Comparison of ENCODE assay signal across 21 cellular contexts in genomic region chr4:77952399-77952974, GRCh38.
"Had no signal": no experiment of that assay in that cellular context is flagged by ENCODE, and none has a peak within 500 bp of the region (broad histone marks: within the 10 kb centered on the region; RNA-seq: fewer than 3 reads in every experiment).

No MANE protein-coding gene starts in this region.

- H3K36me3 ChIP-seq: brain microvascular endothelial cell had no signal

- H3K9me3 Mint-ChIP-seq: endodermal cell, naive B cell, neural progenitor cell had no signal

- H3K4me2 ChIP-seq: neural progenitor cell had no signal

- H3K27ac ChIP-seq: brain microvascular endothelial cell, epithelial cell of prostate, neural progenitor cell, skin epidermis, thoracic aorta, upper lobe of left lung, VCaP had no signal

- ATAC-seq: mucosa of descending colon, T-helper 17 cell had no signal

- H3K4me3 ChIP-seq: mucosa of descending colon, neural progenitor cell, skin epidermis, thoracic aorta, upper lobe of left lung had no signal

- FAIRE-seq: colon had no signal

- H3K27me3 Mint-ChIP-seq: naive B cell, progenitor cell of endocrine pancreas, T-helper 17 cell had no signal

- H3K9me3 ChIP-seq: mucosa of descending colon, thoracic aorta, upper lobe of left lung had no signal

- DNase-seq: activated CD4-positive, alpha-beta T cell treated with anti-CD3 and anti-CD28 coated beads, Interleukin-2, amount 50 U/mL, for 4 hours; activated CD4-positive, CD25-positive, alpha-beta regulatory T cell treated with anti-CD3 and anti-CD28 coated beads, Interleukin-2, amount 50 U/mL, for 72 hours; activated naive CD4-positive, alpha-beta T cell treated with Interleukin-2 at 50 U/mL for 16 hours; activated T-cell treated with anti-CD3 and anti-CD28 coated beads, Interleukin-2, amount 50 U/mL, for 48 hours; aorta; brain microvascular endothelial cell; central memory CD4-positive, alpha-beta T cell; endodermal cell; foreskin fibroblast; mesenchymal stem cell; mucosa of descending colon; naive B cell; T-helper 17 cell; upper lobe of left lung had no signal

- H3K4me1 ChIP-seq: upper lobe of left lung had no signal

- H3K9ac ChIP-seq: neural progenitor cell had no signal

- H3K4me1 Mint-ChIP-seq: naive B cell, neural progenitor cell had no signal

- H3K4me3 Mint-ChIP-seq: endodermal cell, naive B cell, neural progenitor cell, T-helper 17 cell had no signal

- H3K27ac Mint-ChIP-seq: endodermal cell, neural progenitor cell, progenitor cell of endocrine pancreas, T-helper 17 cell had no signal

- H3K27me3 ChIP-seq: brain microvascular endothelial cell, neural progenitor cell, upper lobe of left lung had no signal

- H2AFZ ChIP-seq: neural progenitor cell had no signal
